Comparison of ENCODE assay signal across 1 cellular context in the genomic region with DNA sequence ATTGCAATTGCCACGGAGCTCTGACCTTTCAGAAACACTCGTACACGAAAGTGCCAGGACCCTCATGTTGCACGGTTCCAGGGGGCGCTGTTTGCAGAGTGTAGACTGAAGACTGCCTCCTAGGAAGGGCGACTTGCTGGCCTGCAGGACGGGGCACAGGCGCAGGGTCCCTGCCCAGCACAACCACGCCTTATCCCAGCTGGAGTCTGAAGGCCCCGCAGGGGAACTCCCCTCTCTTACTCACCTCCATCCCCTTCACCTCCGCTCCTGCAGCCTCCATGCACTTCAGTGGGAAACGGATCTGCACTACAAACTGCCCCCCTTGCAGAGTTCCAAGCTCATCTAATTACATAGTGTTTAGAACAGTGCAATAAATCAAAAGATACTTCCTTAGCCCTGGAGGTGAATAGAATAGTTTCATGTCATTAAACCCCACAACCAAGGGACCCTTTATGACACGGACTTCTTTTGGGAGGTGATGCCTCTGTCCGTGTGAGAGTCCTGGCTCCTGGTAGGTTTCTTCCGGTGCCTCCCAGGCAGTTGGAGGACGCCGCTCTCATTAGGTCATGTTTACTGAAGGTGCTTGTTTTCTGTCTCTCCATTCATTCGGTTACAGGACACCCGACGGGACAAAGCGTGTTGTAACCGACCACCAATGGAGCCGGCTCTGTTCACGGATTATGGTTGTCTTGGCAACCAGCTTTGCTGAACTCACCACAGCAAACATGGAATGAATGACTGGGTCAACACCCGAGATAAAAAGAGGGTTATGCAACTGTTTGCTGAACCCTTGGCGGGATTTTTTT.
TF ChIP-seq lines count a peak whose summit lies in the region.

No MANE protein-coding gene starts in this region.

TF ChIP-seq in HepG2, 621 proteins besides CTCF, POLR2A, EP300 and RAD21 (continued from another document and continues in another):
- peak; percentile 70 for TF ChIP-seq MED8 (CRISPR knock-in tag; IDR thresholded peaks at IDR 0.05; ENCODE audit: insufficient replicate concordance)
- no peak for TF ChIP-seq KLF13 (CRISPR knock-in tag; IDR thresholded peaks at IDR 0.05)
- peak; percentile 93 for TF ChIP-seq HMG20B (CRISPR knock-in tag; conservative IDR thresholded peaks at IDR 0.05)
- TF ChIP-seq ZNF724P (CRISPR knock-in tag; IDR thresholded peaks at IDR 0.05; ENCODE audit: borderline replicate concordance): no peak; the same call in 1 of the 2 replicates
- peak; percentile 56; the same call in 1 of the 2 replicates for TF ChIP-seq SIN3A (IDR thresholded peaks at IDR 0.05; ENCODE audit: borderline replicate concordance, low read depth, low read length)
- TF ChIP-seq ZNF569 (CRISPR knock-in tag; IDR thresholded peaks at IDR 0.05; ENCODE audit: borderline replicate concordance): no peak
- TF ChIP-seq RFX5 (IDR thresholded peaks at IDR 0.05; ENCODE audit: low read depth, low read length): peak; percentile 66; the same call in 1 of the 2 replicates
- TF ChIP-seq, protein P1, sequence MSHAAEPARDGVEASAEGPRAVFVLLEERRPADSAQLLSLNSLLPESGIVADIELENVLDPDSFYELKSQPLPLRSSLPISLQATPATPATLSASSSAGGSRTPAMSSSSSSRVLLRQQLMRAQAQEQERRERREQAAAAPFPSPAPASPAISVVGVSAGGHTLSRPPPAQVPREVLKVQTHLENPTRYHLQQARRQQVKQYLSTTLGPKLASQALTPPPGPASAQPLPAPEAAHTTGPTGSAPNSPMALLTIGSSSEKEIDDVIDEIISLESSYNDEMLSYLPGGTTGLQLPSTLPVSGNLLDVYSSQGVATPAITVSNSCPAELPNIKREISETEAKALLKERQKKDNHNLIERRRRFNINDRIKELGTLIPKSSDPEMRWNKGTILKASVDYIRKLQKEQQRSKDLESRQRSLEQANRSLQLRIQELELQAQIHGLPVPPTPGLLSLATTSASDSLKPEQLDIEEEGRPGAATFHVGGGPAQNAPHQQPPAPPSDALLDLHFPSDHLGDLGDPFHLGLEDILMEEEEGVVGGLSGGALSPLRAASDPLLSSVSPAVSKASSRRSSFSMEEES (CRISPR knock-in tag; IDR thresholded peaks at IDR 0.05): peak; percentile 68
- no peak for TF ChIP-seq RBM39 (IDR thresholded peaks at IDR 0.05; ENCODE audit: low read depth, low read length, poor library complexity, severe bottlenecking)
- TF ChIP-seq MBNL3 (CRISPR knock-in tag; conservative IDR thresholded peaks at IDR 0.05): no peak
- TF ChIP-seq GTF3A (CRISPR knock-in tag; conservative IDR thresholded peaks at IDR 0.05): peak; percentile 70
- TF ChIP-seq SP2 (CRISPR knock-in tag; IDR thresholded peaks at IDR 0.05): no peak
- peak; percentile 94 for TF ChIP-seq NFIC (IDR thresholded peaks at IDR 0.05; ENCODE audit: low read length)
- TF ChIP-seq SALL1 (CRISPR knock-in tag; IDR thresholded peaks at IDR 0.05): peak; percentile 95
- TF ChIP-seq, protein P2, sequence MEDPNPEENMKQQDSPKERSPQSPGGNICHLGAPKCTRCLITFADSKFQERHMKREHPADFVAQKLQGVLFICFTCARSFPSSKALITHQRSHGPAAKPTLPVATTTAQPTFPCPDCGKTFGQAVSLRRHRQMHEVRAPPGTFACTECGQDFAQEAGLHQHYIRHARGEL (CRISPR knock-in tag; IDR thresholded peaks at IDR 0.05): peak; percentile 57; the same call in 1 of the 2 replicates
- no peak for TF ChIP-seq ZNF737 (CRISPR knock-in tag; IDR thresholded peaks at IDR 0.05; ENCODE audit: borderline replicate concordance)
- no peak for TF ChIP-seq PCBP2 (optimal IDR thresholded peaks at IDR 0.05; ENCODE audit: low read depth, low read length, poor library complexity, severe bottlenecking)
- no peak; the same call in 1 of the 2 replicates for TF ChIP-seq TOE1 (CRISPR knock-in tag; IDR thresholded peaks at IDR 0.05)
- TF ChIP-seq IKZF1 (IDR thresholded peaks at IDR 0.05): no peak
- peak; percentile 46; the same call in 1 of the 2 replicates for TF ChIP-seq ZBTB21 (CRISPR knock-in tag; IDR thresholded peaks at IDR 0.05)
- no peak for TF ChIP-seq CC2D1A (CRISPR knock-in tag; IDR thresholded peaks at IDR 0.05)
- no peak for TF ChIP-seq ZNF446 (CRISPR knock-in tag; IDR thresholded peaks at IDR 0.05)
- peak; percentile 42 for TF ChIP-seq KDM2A (CRISPR knock-in tag; IDR thresholded peaks at IDR 0.05; ENCODE audit: borderline replicate concordance, low read depth)
- no peak for TF ChIP-seq NFE2L1 (CRISPR knock-in tag; IDR thresholded peaks at IDR 0.05; ENCODE audit: borderline replicate concordance)
- TF ChIP-seq ZNF253 (CRISPR knock-in tag; IDR thresholded peaks at IDR 0.05; ENCODE audit: borderline replicate concordance): no peak
- TF ChIP-seq, protein P3, sequence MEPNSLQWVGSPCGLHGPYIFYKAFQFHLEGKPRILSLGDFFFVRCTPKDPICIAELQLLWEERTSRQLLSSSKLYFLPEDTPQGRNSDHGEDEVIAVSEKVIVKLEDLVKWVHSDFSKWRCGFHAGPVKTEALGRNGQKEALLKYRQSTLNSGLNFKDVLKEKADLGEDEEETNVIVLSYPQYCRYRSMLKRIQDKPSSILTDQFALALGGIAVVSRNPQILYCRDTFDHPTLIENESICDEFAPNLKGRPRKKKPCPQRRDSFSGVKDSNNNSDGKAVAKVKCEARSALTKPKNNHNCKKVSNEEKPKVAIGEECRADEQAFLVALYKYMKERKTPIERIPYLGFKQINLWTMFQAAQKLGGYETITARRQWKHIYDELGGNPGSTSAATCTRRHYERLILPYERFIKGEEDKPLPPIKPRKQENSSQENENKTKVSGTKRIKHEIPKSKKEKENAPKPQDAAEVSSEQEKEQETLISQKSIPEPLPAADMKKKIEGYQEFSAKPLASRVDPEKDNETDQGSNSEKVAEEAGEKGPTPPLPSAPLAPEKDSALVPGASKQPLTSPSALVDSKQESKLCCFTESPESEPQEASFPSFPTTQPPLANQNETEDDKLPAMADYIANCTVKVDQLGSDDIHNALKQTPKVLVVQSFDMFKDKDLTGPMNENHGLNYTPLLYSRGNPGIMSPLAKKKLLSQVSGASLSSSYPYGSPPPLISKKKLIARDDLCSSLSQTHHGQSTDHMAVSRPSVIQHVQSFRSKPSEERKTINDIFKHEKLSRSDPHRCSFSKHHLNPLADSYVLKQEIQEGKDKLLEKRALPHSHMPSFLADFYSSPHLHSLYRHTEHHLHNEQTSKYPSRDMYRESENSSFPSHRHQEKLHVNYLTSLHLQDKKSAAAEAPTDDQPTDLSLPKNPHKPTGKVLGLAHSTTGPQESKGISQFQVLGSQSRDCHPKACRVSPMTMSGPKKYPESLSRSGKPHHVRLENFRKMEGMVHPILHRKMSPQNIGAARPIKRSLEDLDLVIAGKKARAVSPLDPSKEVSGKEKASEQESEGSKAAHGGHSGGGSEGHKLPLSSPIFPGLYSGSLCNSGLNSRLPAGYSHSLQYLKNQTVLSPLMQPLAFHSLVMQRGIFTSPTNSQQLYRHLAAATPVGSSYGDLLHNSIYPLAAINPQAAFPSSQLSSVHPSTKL (CRISPR knock-in tag; IDR thresholded peaks at IDR 0.05): peak; percentile 96
- no peak for TF ChIP-seq ZNF232 (CRISPR knock-in tag; IDR thresholded peaks at IDR 0.05; ENCODE audit: borderline replicate concordance)
- peak; percentile 86 for TF ChIP-seq HDAC1 (CRISPR knock-in tag; IDR thresholded peaks at IDR 0.05)
- peak; percentile 30; the same call in 1 of the 2 replicates for TF ChIP-seq ZBTB20 (CRISPR knock-in tag; IDR thresholded peaks at IDR 0.05; ENCODE audit: borderline replicate concordance, low read depth)
- TF ChIP-seq, protein P4, sequence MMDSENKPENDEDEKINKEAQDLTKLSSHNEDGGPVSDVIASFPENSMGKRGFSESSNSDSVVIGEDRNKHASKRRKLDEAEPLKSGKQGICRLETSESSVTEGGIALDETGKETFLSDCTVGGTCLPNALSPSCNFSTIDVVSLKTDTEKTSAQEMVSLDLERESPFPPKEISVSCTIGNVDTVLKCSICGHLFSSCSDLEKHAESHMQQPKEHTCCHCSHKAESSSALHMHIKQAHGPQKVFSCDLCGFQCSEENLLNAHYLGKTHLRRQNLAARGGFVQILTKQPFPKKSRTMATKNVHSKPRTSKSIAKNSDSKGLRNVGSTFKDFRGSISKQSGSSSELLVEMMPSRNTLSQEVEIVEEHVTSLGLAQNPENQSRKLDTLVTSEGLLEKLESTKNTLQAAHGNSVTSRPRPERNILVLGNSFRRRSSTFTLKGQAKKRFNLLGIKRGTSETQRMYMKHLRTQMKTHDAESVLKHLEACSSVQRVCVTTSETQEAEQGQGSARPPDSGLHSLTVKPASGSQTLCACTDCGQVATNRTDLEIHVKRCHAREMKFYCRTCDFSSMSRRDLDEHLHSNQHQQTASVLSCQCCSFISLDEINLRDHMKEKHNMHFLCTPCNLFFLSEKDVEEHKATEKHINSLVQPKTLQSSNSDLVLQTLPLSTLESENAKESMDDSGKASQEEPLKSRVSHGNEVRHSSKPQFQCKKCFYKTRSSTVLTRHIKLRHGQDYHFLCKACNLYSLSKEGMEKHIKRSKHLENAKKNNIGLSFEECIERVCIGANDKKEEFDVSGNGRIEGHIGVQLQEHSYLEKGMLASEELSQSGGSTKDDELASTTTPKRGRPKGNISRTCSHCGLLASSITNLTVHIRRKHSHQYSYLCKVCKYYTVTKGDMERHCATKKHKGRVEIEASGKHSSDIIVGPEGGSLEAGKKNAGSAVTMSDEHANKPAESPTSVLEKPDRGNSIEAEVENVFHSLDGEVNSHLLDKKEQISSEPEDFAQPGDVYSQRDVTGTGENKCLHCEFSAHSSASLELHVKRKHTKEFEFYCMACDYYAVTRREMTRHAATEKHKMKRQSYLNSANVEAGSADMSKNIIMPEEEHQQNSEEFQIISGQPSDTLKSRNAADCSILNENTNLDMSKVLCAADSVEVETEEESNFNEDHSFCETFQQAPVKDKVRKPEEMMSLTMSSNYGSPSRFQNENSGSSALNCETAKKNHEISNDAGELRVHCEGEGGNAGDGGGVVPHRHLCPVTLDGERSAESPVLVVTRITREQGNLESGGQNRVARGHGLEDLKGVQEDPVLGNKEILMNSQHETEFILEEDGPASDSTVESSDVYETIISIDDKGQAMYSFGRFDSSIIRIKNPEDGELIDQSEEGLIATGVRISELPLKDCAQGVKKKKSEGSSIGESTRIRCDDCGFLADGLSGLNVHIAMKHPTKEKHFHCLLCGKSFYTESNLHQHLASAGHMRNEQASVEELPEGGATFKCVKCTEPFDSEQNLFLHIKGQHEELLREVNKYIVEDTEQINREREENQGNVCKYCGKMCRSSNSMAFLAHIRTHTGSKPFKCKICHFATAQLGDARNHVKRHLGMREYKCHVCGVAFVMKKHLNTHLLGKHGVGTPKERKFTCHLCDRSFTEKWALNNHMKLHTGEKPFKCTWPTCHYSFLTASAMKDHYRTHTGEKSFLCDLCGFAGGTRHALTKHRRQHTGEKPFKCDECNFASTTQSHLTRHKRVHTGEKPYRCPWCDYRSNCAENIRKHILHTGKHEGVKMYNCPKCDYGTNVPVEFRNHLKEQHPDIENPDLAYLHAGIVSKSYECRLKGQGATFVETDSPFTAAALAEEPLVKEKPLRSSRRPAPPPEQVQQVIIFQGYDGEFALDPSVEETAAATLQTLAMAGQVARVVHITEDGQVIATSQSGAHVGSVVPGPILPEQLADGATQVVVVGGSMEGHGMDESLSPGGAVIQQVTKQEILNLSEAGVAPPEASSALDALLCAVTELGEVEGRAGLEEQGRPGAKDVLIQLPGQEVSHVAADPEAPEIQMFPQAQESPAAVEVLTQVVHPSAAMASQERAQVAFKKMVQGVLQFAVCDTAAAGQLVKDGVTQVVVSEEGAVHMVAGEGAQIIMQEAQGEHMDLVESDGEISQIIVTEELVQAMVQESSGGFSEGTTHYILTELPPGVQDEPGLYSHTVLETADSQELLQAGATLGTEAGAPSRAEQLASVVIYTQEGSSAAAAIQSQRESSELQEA (CRISPR knock-in tag; IDR thresholded peaks at IDR 0.05; ENCODE audit: not compliant biosample characterization): peak; percentile 51
- TF ChIP-seq ZNF136 (CRISPR knock-in tag; IDR thresholded peaks at IDR 0.05; ENCODE audit: low read depth): 0 out of 2 replicates have a peak, but pooled peaks have one; percentile 24
- TF ChIP-seq ZNF670 (CRISPR knock-in tag; IDR thresholded peaks at IDR 0.05; ENCODE audit: borderline replicate concordance): 0 out of 2 replicates have a peak, but pooled peaks have one; percentile 27
- TF ChIP-seq, protein P5, sequence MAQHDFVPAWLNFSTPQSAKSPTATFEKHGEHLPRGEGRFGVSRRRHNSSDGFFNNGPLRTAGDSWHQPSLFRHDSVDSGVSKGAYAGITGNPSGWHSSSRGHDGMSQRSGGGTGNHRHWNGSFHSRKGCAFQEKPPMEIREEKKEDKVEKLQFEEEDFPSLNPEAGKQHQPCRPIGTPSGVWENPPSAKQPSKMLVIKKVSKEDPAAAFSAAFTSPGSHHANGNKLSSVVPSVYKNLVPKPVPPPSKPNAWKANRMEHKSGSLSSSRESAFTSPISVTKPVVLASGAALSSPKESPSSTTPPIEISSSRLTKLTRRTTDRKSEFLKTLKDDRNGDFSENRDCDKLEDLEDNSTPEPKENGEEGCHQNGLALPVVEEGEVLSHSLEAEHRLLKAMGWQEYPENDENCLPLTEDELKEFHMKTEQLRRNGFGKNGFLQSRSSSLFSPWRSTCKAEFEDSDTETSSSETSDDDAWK (CRISPR knock-in tag; IDR thresholded peaks at IDR 0.05): no peak
- TF ChIP-seq NCOR1 (IDR thresholded peaks at IDR 0.05; ENCODE audit: borderline replicate concordance, low read length): peak; percentile 88; the same call in 1 of the 2 replicates
- TF ChIP-seq, protein P6, sequence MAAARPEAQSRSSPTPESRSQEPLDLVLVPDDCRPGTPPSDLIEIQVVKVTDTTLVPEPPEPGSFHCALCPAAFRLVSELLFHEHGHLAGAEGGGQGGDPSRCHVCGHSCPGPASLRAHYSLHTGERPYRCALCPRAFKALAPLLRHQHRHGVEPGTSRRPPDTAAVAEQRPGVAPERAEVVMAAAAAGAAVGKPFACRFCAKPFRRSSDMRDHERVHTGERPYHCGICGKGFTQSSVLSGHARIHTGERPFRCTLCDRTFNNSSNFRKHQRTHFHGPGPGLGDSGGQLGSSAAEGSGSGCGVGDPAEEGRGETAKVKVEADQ (CRISPR knock-in tag; IDR thresholded peaks at IDR 0.05; ENCODE audit: borderline replicate concordance): peak; percentile 100
- no peak for TF ChIP-seq ATRX (CRISPR knock-in tag; IDR thresholded peaks at IDR 0.05; ENCODE audit: borderline replicate concordance)
- TF ChIP-seq FOSL2 (CRISPR knock-in tag; IDR thresholded peaks at IDR 0.05): peak; percentile 90
- TF ChIP-seq, protein P7, sequence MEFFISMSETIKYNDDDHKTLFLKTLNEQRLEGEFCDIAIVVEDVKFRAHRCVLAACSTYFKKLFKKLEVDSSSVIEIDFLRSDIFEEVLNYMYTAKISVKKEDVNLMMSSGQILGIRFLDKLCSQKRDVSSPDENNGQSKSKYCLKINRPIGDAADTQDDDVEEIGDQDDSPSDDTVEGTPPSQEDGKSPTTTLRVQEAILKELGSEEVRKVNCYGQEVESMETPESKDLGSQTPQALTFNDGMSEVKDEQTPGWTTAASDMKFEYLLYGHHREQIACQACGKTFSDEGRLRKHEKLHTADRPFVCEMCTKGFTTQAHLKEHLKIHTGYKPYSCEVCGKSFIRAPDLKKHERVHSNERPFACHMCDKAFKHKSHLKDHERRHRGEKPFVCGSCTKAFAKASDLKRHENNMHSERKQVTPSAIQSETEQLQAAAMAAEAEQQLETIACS (CRISPR knock-in tag; IDR thresholded peaks at IDR 0.05): peak; percentile 52; the same call in 1 of the 2 replicates
